Comparison of ENCODE assay signal across 8 cellular contexts in genomic region chr1:89198500-89199072, GRCh38. TPM values are rescaled to one million over a fixed set of nuclear protein-coding genes. Genes with fewer than 3 reads are reported as not detected.
DNase-seq lines count a peak whose midpoint lies in the region; ATAC-seq, FAIRE-seq and TF ChIP-seq lines count a peak whose summit lies in the region.

Gene GBP4, minus strand, starts transcription at chr1:89198942. Its CDS starts 108 bp downstream, at chr1:89198834.

- no peaks in the 10 kb centered on the region for H3K79me1 ChIP-seq in mesendoderm (ENCODE audit: low read length)

- peak within 1 kb of the TSS; percentile 25 for H3K9ac ChIP-seq in mesendoderm (ENCODE audit: low read length)

- peak; percentile 20 to 29 for DNase-seq in activated CD4-positive, alpha-beta T cell treated with anti-CD3 and anti-CD28 coated beads for 24 hours (ENCODE audit: low read depth in 2 of 2)
- DNase-seq in mesendoderm (peak; percentile 8), H54 (ENCODE audit: insufficient read length, low spot score) (no peak), NCI-H2107 (lab: John Stamatoyannopoulos, UW) (no peak)
- DNase-seq in stimulated activated CD8-positive, alpha-beta memory T cell treated with anti-CD3 and anti-CD28 coated beads, Interleukin-4, amount 100 ng/mL, for 1 hour (ENCODE audit: low read depth in 2 of 2, low spot score in 1 of 2): peak; percentile 6 to 20

- H3K4me2 ChIP-seq in mesendoderm (ENCODE audit: low read length): no peak within 1 kb of the TSS

- H4K5ac ChIP-seq in mesendoderm (ENCODE audit: low read length): no peak within 1 kb of the TSS

- H3K4ac ChIP-seq in mesendoderm (ENCODE audit: low read depth, low read length): no peak within 1 kb of the TSS

- H3K36me3 ChIP-seq in mesendoderm (ENCODE audit: control insufficient read depth, insufficient read depth, low read length): no peaks in the 10 kb centered on the region

- H2BK120ac ChIP-seq in mesendoderm (ENCODE audit: low read depth, low read length): peak within 1 kb of the TSS; percentile 23

- no peak for FAIRE-seq in H54 (lab: Jason Lieb, UNC)

- no peak within 1 kb of the TSS for H4K8ac ChIP-seq in mesendoderm (ENCODE audit: low read depth, low read length)

- H3K56ac ChIP-seq in mesendoderm (ENCODE audit: low read length): peak within 1 kb of the TSS; percentile 64

- peak within 1 kb of the TSS; percentile 19 for H3K18ac ChIP-seq in mesendoderm (ENCODE audit: low read length)

- no peak for TF ChIP-seq POLR2A in H54 (IDR thresholded peaks at IDR 0.05; ENCODE audit: low read depth, low read length)

- H3K23ac ChIP-seq in mesendoderm (ENCODE audit: low read length): peak within 1 kb of the TSS; percentile 26

- peaks cover 6% of the 10 kb centered on the region for H3K4me1 ChIP-seq in mesendoderm (ENCODE audit: control insufficient read depth, low read depth, low read length)

- ATAC-seq in GM19035 (IDR thresholded peaks at IDR 0.05; ENCODE audit: unreplicated experiment) (peak; percentile 62), HG03196 (IDR thresholded peaks at IDR 0.05; ENCODE audit: unreplicated experiment) (peak; percentile 42)

- no peaks in the 10 kb centered on the region for H3K27me3 ChIP-seq in mesendoderm (ENCODE audit: insufficient read depth, low read length, poor library complexity)

- H3K4me3 ChIP-seq in mesendoderm (ENCODE audit: low read length): no peak within 1 kb of the TSS

- H2AK5ac ChIP-seq in mesendoderm (ENCODE audit: low read length): no peak within 1 kb of the TSS

- H3K27ac ChIP-seq in cingulate gyrus (ENCODE audit: low read depth, low read length) (peak within 1 kb of the TSS; percentile 31), mesendoderm (ENCODE audit: low read depth, low read length) (no peak within 1 kb of the TSS)

- H2BK15ac ChIP-seq in mesendoderm (replicated peaks; ENCODE audit: low read depth): peak within 1 kb of the TSS; percentile 7

- WGBS in mesendoderm (ENCODE audit: extremely low coverage, insufficient coverage, low lambda C conversion rate): no CpG with 5 or more reads among the region's 20 CpGs

- no peak within 1 kb of the TSS for H2BK5ac ChIP-seq in mesendoderm (ENCODE audit: low read length)

- no peaks in the 10 kb centered on the region for H3K79me2 ChIP-seq in mesendoderm (ENCODE audit: control insufficient read depth, insufficient read depth, low read length)

RNA-seq across cellular contexts. Expression of gene GBP4, which starts in this region (rescaled TPM):
- 0.14 TPM for polyA plus RNA-seq in mesendoderm (2013, experiment 1 of 2)
- 0.03 TPM for polyA plus RNA-seq in mesendoderm (2013, experiment 2 of 2)

Comparison
In these comparisons a context has a peak if more than half of its experiments do, and no peak if none do; other contexts are left out.
1. DNase-seq: peak in activated CD4-positive, alpha-beta T cell treated with anti-CD3 and anti-CD28 coated beads for 24 hours (2 of 2), mesendoderm (single experiment) and stimulated activated CD8-positive, alpha-beta memory T cell treated with anti-CD3 and anti-CD28 coated beads, Interleukin-4, amount 100 ng/mL, for 1 hour (2 of 2); none in H54 (single experiment) and NCI-H2107 (single experiment).